1 cellular context compared by ENCODE assay signal in genomic region chr9:128688501-128689292, GRCh38.
TF ChIP-seq lines count a peak whose summit lies in the region.

Gene SET (plus strand): TSS chr9:128689222. CDS start chr9:128689583, 361 bp downstream.

TF ChIP-seq in WTC11, 78 proteins besides CTCF, POLR2A, EP300 and RAD21 (continued from another document):
- TF ChIP-seq FOXP4 (CRISPR knock-in tag; IDR thresholded peaks at IDR 0.05) (peak; percentile 9; the same call in 1 of the 2 replicates), ZNF317 (CRISPR knock-in tag; IDR thresholded peaks at IDR 0.05; ENCODE audit: borderline replicate concordance, low read depth) (no peak), ATF3 (CRISPR knock-in tag; conservative IDR thresholded peaks at IDR 0.05) (no peak), ZSCAN18 (CRISPR knock-in tag; IDR thresholded peaks at IDR 0.05) (no peak), TEAD1 (CRISPR knock-in tag; IDR thresholded peaks at IDR 0.05) (0 out of 2 replicates have a peak, but pooled peaks have one; percentile 51)
